ENCODE assay signal across 23 cellular contexts in genomic region chr2:56515399-56515798, GRCh38.
A peak's percentile ranks its signal among the peaks of the same experiment; 100 is the strongest.
DNase-seq lines count a peak whose midpoint lies in the region; FAIRE-seq and TF ChIP-seq lines count a peak whose summit lies in the region.
"Had no signal": no experiment of that assay in that cellular context is flagged by ENCODE, and none has a peak within 500 bp of the region (broad histone marks: within the 10 kb centered on the region; RNA-seq: fewer than 3 reads in every experiment).

No MANE protein-coding gene starts in this region.

- H3K9ac ChIP-seq in kidney (ENCODE audit: low read length in 2 of 2): no peak overlapping the region

- intact Hi-C loops in kidney (cut with DNase I): no loop called here

- H3K9me3 ChIP-seq in kidney (ENCODE audit: control insufficient read depth in 1 of 2, low read length in 2 of 2): no peaks in the 10 kb centered on the region

- no peaks in the 10 kb centered on the region for H3K4me1 ChIP-seq in kidney (ENCODE audit: control insufficient read depth in 1 of 2, insufficient read depth in 1 of 2, low read depth in 1 of 2, low read length in 2 of 2)

- no peak overlapping the region for H3K27ac ChIP-seq in kidney (ENCODE audit: low read depth in 2 of 2, low read length in 2 of 2)
- H3K27ac ChIP-seq: C4-2B had no signal

- FAIRE-seq in kidney (lab: Jason Lieb, UNC): no peak
- FAIRE-seq: A204.1, GM12878, H54, RCC 7860 had no signal

- no peak for TF ChIP-seq CTCF in kidney (IDR thresholded peaks at IDR 0.05; ENCODE audit: borderline replicate concordance, extremely low read depth, insufficient read depth)

- DNase-seq in NCI-H1417 (lab: John Stamatoyannopoulos, UW): peak in 2 of 3 experiments; percentile 49 to 90
- DNase-seq in NCI-H1417 treated with DMSO at 0.1 percent for 48 hours (lab: John Stamatoyannopoulos, UW): no peak
- DNase-seq in NCI-H128 (lab: John Stamatoyannopoulos, UW; ENCODE audit: unreplicated experiment): peak; percentile 64
- peak; percentile 41 for DNase-seq in NCI-H2171 (lab: John Stamatoyannopoulos, UW)
- peak; percentile 51 for DNase-seq in fibroblast of gingiva (ENCODE audit: low read depth)
- DNase-seq in NOMO-1 (lab: John Stamatoyannopoulos, UW; ENCODE audit: unreplicated experiment in 2 of 2): no peak
- no peak for DNase-seq in kidney
- DNase-seq: Calu3; CD8-positive, alpha-beta memory T cell; DMS79 treated with DMSO at 0.1 percent for 48 hours; Karpas-422; MV-4-11; NCI-H1436 treated with DMSO at 0.1 percent for 48 hours; NCI-H2029 treated with DMSO at 0.1 percent for 48 hours; NCI-H446; NCI-H774; OCI-M1; T-helper 9 cell had no signal

- H3K4me3 ChIP-seq in kidney (ENCODE audit: low read length in 2 of 2): no peak overlapping the region
- H3K4me3 ChIP-seq: GM12878 had no signal

- no peaks in the 10 kb centered on the region for H3K36me3 ChIP-seq in kidney (ENCODE audit: control insufficient read depth in 1 of 2, insufficient read depth in 2 of 2, low read length in 2 of 2)

Comparison
In these comparisons a context has a peak if more than half of its experiments do, and no peak if none do; other contexts are left out.
1. DNase-seq: peak in NCI-H1417 (2 of 3), NCI-H128 (single experiment), NCI-H2171 (single experiment) and fibroblast of gingiva (single experiment); none in NCI-H1417 treated with DMSO at 0.1 percent for 48 hours (single experiment), NOMO-1 (0 of 2) and kidney (single experiment).